In genomic region chr17:27320222-27320560, GRCh38 we compare ENCODE assay signal across 14 cellular contexts. TPM values are rescaled to one million over a fixed set of nuclear protein-coding genes. Genes with fewer than 3 reads are reported as not detected.
A peak's percentile ranks its signal among the peaks of the same experiment; 100 is the strongest.
DNase-seq lines count a peak whose midpoint lies in the region; ATAC-seq and TF ChIP-seq lines count a peak whose summit lies in the region.
"Had no signal": no experiment of that assay in that cellular context is flagged by ENCODE, and none has a peak within 500 bp of the region (broad histone marks: within the 10 kb centered on the region; RNA-seq: fewer than 3 reads in every experiment).

No MANE protein-coding gene starts in this region.

- H3K4me2 ChIP-seq in GM23248 (ENCODE audit: unreplicated experiment) = no peak overlapping the region
- H3K4me2 ChIP-seq: BLaER1 had no signal

- WGBS in GM23248 (ENCODE audit: low coverage in 1 of 2, low lambda C conversion rate in 2 of 2, missing lambda C conversion rate in 2 of 2), 2 experiments = 68 to 75% methylated on average over 4 of the region's 4 CpGs
- WGBS in right cardiac atrium = 65% methylated on average over 4 of the region's 4 CpGs

- no peaks in the 10 kb centered on the region for H3K27me3 Mint-ChIP-seq in activated T-helper 2 cell treated with anti-CD3 and anti-CD28 coated beads, Interferon-gamma antibody, Interleukin-2, Interleukin-4, amounts not matched to agents 10 μg/mL and 5 μg/mL and 100 μg/mL, durations not matched to agents 14 hours and 24 hours and 36 hours (ENCODE audit: low read depth)

- no peaks in the 10 kb centered on the region for H4K20me1 ChIP-seq in GM23248 (ENCODE audit: insufficient read depth)

- H3K4me3 ChIP-seq in GM23248 (no peak overlapping the region), right cardiac atrium (ENCODE audit: low read length) (no peak overlapping the region), gastrocnemius medialis (no peak overlapping the region)
- H3K4me3 ChIP-seq: BLaER1 had no signal

- DNase-seq in GM23248 (no peak), NCI-H82 treated with DMSO at 0.1 percent for 48 hours (lab: John Stamatoyannopoulos, UW; ENCODE audit: unreplicated experiment) (peak; percentile 98), right cardiac atrium (no peak), gastrocnemius medialis (no peak), kidney tubule cell (ENCODE audit: low spot score) (no peak), AG08395 (ENCODE audit: low spot score) (no peak)
- DNase-seq in activated T-helper 2 cell treated with anti-CD3 and anti-CD28 coated beads, Interferon-gamma antibody, Interleukin-2, Interleukin-4, amounts not matched to agents 10 μg/mL and 5 μg/mL and 100 μg/mL, durations not matched to agents 14 hours and 24 hours and 36 hours (ENCODE audit: low spot score) = no peak
- DNase-seq: EL; NCI-H1048; OCI-M1; stimulated activated CD4-positive, alpha-beta T cell treated with anti-CD3 and anti-CD28 coated beads, Interleukin-2, amount 100 ng/mL, for 48 hours; SW 1271 had no signal

- no peaks in the 10 kb centered on the region for H3K4me1 Mint-ChIP-seq in activated T-helper 2 cell treated with anti-CD3 and anti-CD28 coated beads, Interferon-gamma antibody, Interleukin-2, Interleukin-4, amounts not matched to agents 10 μg/mL and 5 μg/mL and 100 μg/mL, durations not matched to agents 14 hours and 24 hours and 36 hours (ENCODE audit: low read depth)

- no peaks in the 10 kb centered on the region for H3K9me3 Mint-ChIP-seq in activated T-helper 2 cell treated with anti-CD3 and anti-CD28 coated beads, Interferon-gamma antibody, Interleukin-2, Interleukin-4, amounts not matched to agents 10 μg/mL and 5 μg/mL and 100 μg/mL, durations not matched to agents 14 hours and 24 hours and 36 hours

- H3K36me3 ChIP-seq in GM23248 (ENCODE audit: low read depth) (peaks cover 24% of the 10 kb centered on the region), gastrocnemius medialis (peaks cover 0 to 3% of the 10 kb centered on the region in 2 donors)

- H3F3A ChIP-seq in GM23248 (ENCODE audit: insufficient read depth) = peaks cover 58% of the 10 kb centered on the region

- in situ Hi-C loops in GM23248 (cut with MboI) (loop anchor here (10.0 kb wide), 1 partner anchor 75 kb away; no protein-coding TSS in a partner anchor), gastrocnemius medialis (cut with MboI; ENCODE audit: low sequenced_read_pairs in 4 of 4) (loop anchor here in 1 of 4 donors (10.0 kb wide), 1 partner anchor 55 kb away; no protein-coding TSS in a partner anchor)

- H3K9ac ChIP-seq in GM23248 = no peak overlapping the region
- H3K9ac ChIP-seq: BLaER1 had no signal

- peaks cover 37% of the 10 kb centered on the region for H3K36me3 Mint-ChIP-seq in activated T-helper 2 cell treated with anti-CD3 and anti-CD28 coated beads, Interferon-gamma antibody, Interleukin-2, Interleukin-4, amounts not matched to agents 10 μg/mL and 5 μg/mL and 100 μg/mL, durations not matched to agents 14 hours and 24 hours and 36 hours (ENCODE audit: low read depth)

- H3K27me3 ChIP-seq in GM23248 (replicated peaks; ENCODE audit: insufficient read depth) (no peaks in the 10 kb centered on the region), right cardiac atrium (ENCODE audit: control insufficient read depth, insufficient read depth) (no peaks in the 10 kb centered on the region), gastrocnemius medialis (no peaks in the 10 kb centered on the region)
- H3K27me3 ChIP-seq: BLaER1 had no signal

- no peak for TF ChIP-seq POLR2A in gastrocnemius medialis (IDR thresholded peaks at IDR 0.05)

- H3K27ac ChIP-seq in GM23248 = peak overlapping the region; percentile 46
- peak overlapping the region; percentile 29 for H3K27ac ChIP-seq in right cardiac atrium (ENCODE audit: low read length)
- peak overlapping the region; percentile 80 to 87 (median 85) for H3K27ac ChIP-seq in gastrocnemius medialis
- H3K27ac ChIP-seq: BLaER1 had no signal

- no peak overlapping the region for H2AFZ ChIP-seq in GM23248

- no peak for TF ChIP-seq CTCF in gastrocnemius medialis (IDR thresholded peaks at IDR 0.05 in 4 of 5, conservative IDR thresholded peaks at IDR 0.05 in 1 of 5)

- intact Hi-C loops in right cardiac atrium (cut with DNase I) = loop anchor here in 1 of 4 donors (10.0 kb wide), 1 partner anchor 75 kb away; no protein-coding TSS in a partner anchor
- intact Hi-C loops in gastrocnemius medialis (cut with DNase I; ENCODE audit: low total_unique reads) = loop anchor here (1.0 to 2.0 kb wide), 3 partner anchors 12 to 253 kb away; no protein-coding TSS in a partner anchor
- intact Hi-C loops in activated T-helper 2 cell treated with anti-CD3 and anti-CD28 coated beads, Interferon-gamma antibody, Interleukin-2, Interleukin-4, amounts not matched to agents 10 μg/mL and 5 μg/mL and 100 μg/mL, durations not matched to agents 14 hours and 24 hours and 36 hours (cut with micrococcal nuclease) = no loop called here

- peak; percentile 5 to 15 for ATAC-seq in right cardiac atrium
- peak in 1 of 2 donors; percentile 90 for ATAC-seq in gastrocnemius medialis
- no peak for ATAC-seq in GM18870 (IDR thresholded peaks at IDR 0.05; ENCODE audit: unreplicated experiment)

- no peak overlapping the region for H3K4me3 Mint-ChIP-seq in activated T-helper 2 cell treated with anti-CD3 and anti-CD28 coated beads, Interferon-gamma antibody, Interleukin-2, Interleukin-4, amounts not matched to agents 10 μg/mL and 5 μg/mL and 100 μg/mL, durations not matched to agents 14 hours and 24 hours and 36 hours (ENCODE audit: low read depth)

- H3K9me3 ChIP-seq in GM23248 (ENCODE audit: low read depth) (no peaks in the 10 kb centered on the region), right cardiac atrium (ENCODE audit: control insufficient read depth, low read length) (no peaks in the 10 kb centered on the region), gastrocnemius medialis (no peaks in the 10 kb centered on the region)
- H3K9me3 ChIP-seq: BLaER1 had no signal

- H3K4me1 ChIP-seq in GM23248 (ENCODE audit: insufficient read depth) (peaks cover 19% of the 10 kb centered on the region), right cardiac atrium (ENCODE audit: control insufficient read depth, insufficient read depth, low read length) (peaks cover 19% of the 10 kb centered on the region), gastrocnemius medialis (peaks cover 39 to 58% of the 10 kb centered on the region in 2 donors)

- H3K79me2 ChIP-seq in GM23248 (ENCODE audit: insufficient read depth) = no peaks in the 10 kb centered on the region

- no peak overlapping the region for H3K27ac Mint-ChIP-seq in activated T-helper 2 cell treated with anti-CD3 and anti-CD28 coated beads, Interferon-gamma antibody, Interleukin-2, Interleukin-4, amounts not matched to agents 10 μg/mL and 5 μg/mL and 100 μg/mL, durations not matched to agents 14 hours and 24 hours and 36 hours

- no peaks in the 10 kb centered on the region for H3K9me2 ChIP-seq in GM23248 (ENCODE audit: insufficient read depth)

RNA-seq across cellular contexts. Expression of gene WSB1, which starts 26.3 kb away (rescaled TPM):
- total RNA-seq in GM23248 (2014; rRNA removed; shearing (Covaris generic)) = 127 and 155 TPM in 2 replicates
- 116 and 135 TPM in 2 replicates for polyA plus RNA-seq in GM23248 (2016; fragmentation: Nextera tagmentation; extraction: Ambion mirVana)
- total RNA-seq in right cardiac atrium = 100 to 1,000 TPM in 1 of 4 donors, 10 to 100 TPM in 3; 74.6 to 130 (median 91.7) TPM
- polyA plus RNA-seq in right cardiac atrium = 65.6 TPM
- total RNA-seq in gastrocnemius medialis = 10 to 100 TPM; 15.8 to 48.1 (median 20.4) TPM
- total RNA-seq in activated T-helper 2 cell treated with anti-CD3 and anti-CD28 coated beads, Interferon-gamma antibody, Interleukin-2, Interleukin-4, amounts not matched to agents 10 μg/mL and 5 μg/mL and 100 μg/mL, durations not matched to agents 14 hours and 24 hours and 36 hours = 165 and 170 TPM in 2 replicates

Comparison
In these comparisons a context has a peak if more than half of its experiments do, and no peak if none do; other contexts are left out.
1. H3K27ac ChIP-seq: peak in every context shown above with its lines; median percentile 85 in gastrocnemius medialis; 46 in GM23248; 29 in right cardiac atrium.